Comparison of ENCODE assay signal across 15 cellular contexts in genomic region chrX:18422325-18422724, GRCh38. TPM values are rescaled to one million over a fixed set of nuclear protein-coding genes. Genes with fewer than 3 reads are reported as not detected.
DNase-seq lines count a peak whose midpoint lies in the region; ATAC-seq and TF ChIP-seq lines count a peak whose summit lies in the region.
"Had no signal": no experiment of that assay in that cellular context is flagged by ENCODE, and none has a peak within 500 bp of the region (broad histone marks: within the 10 kb centered on the region; RNA-seq: fewer than 3 reads in every experiment).

No MANE protein-coding gene starts in this region.

- H3K27ac Mint-ChIP-seq in glutamatergic neuron (ENCODE audit: unreplicated experiment), result no peak overlapping the region
- H3K27ac Mint-ChIP-seq in activated CD4-positive, alpha-beta T cell treated with anti-CD3 and anti-CD28 coated beads, Interleukin-2, amount 10 ng/mL, durations not matched to agents 24 days and 14 days, result no peak overlapping the region
- H3K27ac Mint-ChIP-seq: activated naive CD4-positive, alpha-beta T cell treated with anti-CD3 and anti-CD28 coated beads, Interleukin-2, amount 50 U/mL, for 72 hours had no signal

- ATAC-seq in HG02623 (IDR thresholded peaks at IDR 0.05; ENCODE audit: unreplicated experiment), result no peak
- ATAC-seq: activated naive CD4-positive, alpha-beta T cell treated with anti-CD3 and anti-CD28 coated beads, Interleukin-2, amount 50 U/mL, for 72 hours had no signal

- H3K9me3 ChIP-seq in AG04450 (ENCODE audit: control insufficient read depth, insufficient read depth, low read length) (no peaks in the 10 kb centered on the region), HEK293 (ENCODE audit: control insufficient read depth, insufficient read depth, low read depth, low read length) (no peaks in the 10 kb centered on the region)

- no peaks in the 10 kb centered on the region for H3K36me3 ChIP-seq in HEK293 (ENCODE audit: control insufficient read depth in 2 of 2, insufficient read depth in 1 of 2, low read length in 2 of 2)

- H3K4me3 ChIP-seq in AG04450 (ENCODE audit: low read depth, low read length) (no peak overlapping the region), HEK293 (ENCODE audit: low read depth, low read length) (no peak overlapping the region)
- H3K4me3 ChIP-seq: lung had no signal

- peaks cover 8% of the 10 kb centered on the region for H3K27me3 Mint-ChIP-seq in glutamatergic neuron (ENCODE audit: unreplicated experiment)
- peaks cover 16% of the 10 kb centered on the region for H3K27me3 Mint-ChIP-seq in activated CD4-positive, alpha-beta T cell treated with anti-CD3 and anti-CD28 coated beads, Interleukin-2, amount 10 ng/mL, durations not matched to agents 24 days and 14 days

- in situ Hi-C loops in KBM-7 (cut with MboI; ENCODE audit: low pct_unique_long_range_greater_than_20kb, low sequenced_read_pairs), result no loop called here

- CTCF ChIA-PET in AG04450 (lab: Charles Lee), result no interaction called here
- CTCF ChIA-PET in HEK293 (lab: Yijun Ruan, JAX), result no interaction called here

- peaks cover 5% of the 10 kb centered on the region for H3K4me1 Mint-ChIP-seq in glutamatergic neuron (ENCODE audit: low read depth, unreplicated experiment)
- peaks cover 9% of the 10 kb centered on the region for H3K4me1 Mint-ChIP-seq in activated CD4-positive, alpha-beta T cell treated with anti-CD3 and anti-CD28 coated beads, Interleukin-2, amount 10 ng/mL, durations not matched to agents 24 days and 14 days

- H3K27ac ChIP-seq in AG04450 (ENCODE audit: low read depth, low read length) (peak overlapping the region; percentile 75), HEK293 (ENCODE audit: extremely low read depth, low read depth, low read length) (no peak overlapping the region)
- H3K27ac ChIP-seq: C4-2B had no signal

- intact Hi-C loops in activated CD4-positive, alpha-beta T cell treated with anti-CD3 and anti-CD28 coated beads, Interleukin-2, amount 10 ng/mL, durations not matched to agents 24 days and 14 days (cut with micrococcal nuclease), result no loop called here

- peak overlapping the region; percentile 38 for H3K4me3 Mint-ChIP-seq in glutamatergic neuron (ENCODE audit: unreplicated experiment)
- no peak overlapping the region for H3K4me3 Mint-ChIP-seq in activated CD4-positive, alpha-beta T cell treated with anti-CD3 and anti-CD28 coated beads, Interleukin-2, amount 10 ng/mL, durations not matched to agents 24 days and 14 days

- no peaks in the 10 kb centered on the region for H3K27me3 ChIP-seq in AG04450 (ENCODE audit: control insufficient read depth, insufficient read depth, low read length)

- no peaks in the 10 kb centered on the region for H3K36me3 Mint-ChIP-seq in glutamatergic neuron (ENCODE audit: unreplicated experiment)
- no peaks in the 10 kb centered on the region for H3K36me3 Mint-ChIP-seq in activated CD4-positive, alpha-beta T cell treated with anti-CD3 and anti-CD28 coated beads, Interleukin-2, amount 10 ng/mL, durations not matched to agents 24 days and 14 days (ENCODE audit: low read depth)
- H3K36me3 Mint-ChIP-seq: activated naive CD4-positive, alpha-beta T cell treated with anti-CD3 and anti-CD28 coated beads, Interleukin-2, amount 50 U/mL, for 72 hours had no signal

- peaks cover 5% of the 10 kb centered on the region for H3K9me3 Mint-ChIP-seq in glutamatergic neuron (ENCODE audit: unreplicated experiment)
- H3K9me3 Mint-ChIP-seq in activated CD4-positive, alpha-beta T cell treated with anti-CD3 and anti-CD28 coated beads, Interleukin-2, amount 10 ng/mL, durations not matched to agents 24 days and 14 days, result no peaks in the 10 kb centered on the region
- H3K9me3 Mint-ChIP-seq: activated naive CD4-positive, alpha-beta T cell treated with anti-CD3 and anti-CD28 coated beads, Interleukin-2, amount 50 U/mL, for 72 hours had no signal

- H3K4me1 ChIP-seq in HEK293 (ENCODE audit: control insufficient read depth, insufficient read depth, low read length), result no peaks in the 10 kb centered on the region

- POLR2A ChIA-PET in AG04450 (lab: Yijun Ruan, JAX), result no interaction called here
- POLR2A ChIA-PET in HEK293 (lab: Yijun Ruan, JAX), result no interaction called here

- TF ChIP-seq CTCF in AG04450 (IDR thresholded peaks at IDR 0.05; ENCODE audit: low read depth, low read length) (peak; percentile 18; the same call in 1 of the 2 replicates), HEK293 (tag by site-specific recombination; IDR thresholded peaks at IDR 0.05) (no peak), glutamatergic neuron (IDR thresholded peaks at IDR 0.05; ENCODE audit: partially characterized antibody, unreplicated experiment) (no peak)

- DNase-seq in AG04450 (ENCODE audit: low read depth, low spot score) (peak; percentile 76), astrocyte of the hippocampus (ENCODE audit: low read depth, low spot score) (peak; percentile 48), glutamatergic neuron (no peak), NCI-H2081 (lab: John Stamatoyannopoulos, UW) (no peak), KBM-7 (no peak)
- no peak for DNase-seq in activated CD4-positive, alpha-beta T cell treated with anti-CD3 and anti-CD28 coated beads, Interleukin-2, amount 10 ng/mL, durations not matched to agents 24 days and 14 days
- DNase-seq: hippocampal formation; NCI-H510A treated with DMSO at 0.1 percent for 48 hours; stimulated activated CD4-positive, alpha-beta T cell treated with anti-CD3 and anti-CD28 coated beads, Interleukin-4, amount 100 ng/mL, for 24 hours; stimulated activated naive CD4-positive, alpha-beta T cell had no signal

TF ChIP-seq in HEK293, 187 proteins besides CTCF, POLR2A, EP300 and RAD21:
- no peak for TF ChIP-seq ZNF629 (tag by site-specific recombination; IDR thresholded peaks at IDR 0.05)
- TF ChIP-seq ATF2 (tag by site-specific recombination; IDR thresholded peaks at IDR 0.05; ENCODE audit: low read depth), result peak; percentile 62
- no peak for TF ChIP-seq ZNF580 (tag by site-specific recombination; IDR thresholded peaks at IDR 0.05)
- TF ChIP-seq ZNF311 (tag by site-specific recombination; IDR thresholded peaks at IDR 0.05; ENCODE audit: borderline replicate concordance), result no peak
- no peak for TF ChIP-seq ZIC2 (tag by site-specific recombination; IDR thresholded peaks at IDR 0.05)

RNA-seq across cellular contexts. Expression of gene CDKL5, which starts 3.1 kb away (rescaled TPM):
- 9.6 and 13.3 TPM in 2 replicates for polyA plus RNA-seq in AG04450 (2011; rRNA removed)
- 21.4 and 23.6 TPM in 2 replicates for polyA minus RNA-seq in AG04450 (2011; rRNA and poly(A)+ RNA removed)
- 53.5 TPM for total RNA-seq in glutamatergic neuron (ENCODE audit: unreplicated experiment)
- total RNA-seq in activated CD4-positive, alpha-beta T cell treated with anti-CD3 and anti-CD28 coated beads, Interleukin-2, amount 10 ng/mL, durations not matched to agents 24 days and 14 days, result 0.23 and 0.43 TPM in 2 replicates

Comparison
In these comparisons a context has a peak if more than half of its experiments do, and no peak if none do; other contexts are left out.
1. DNase-seq: peak in AG04450 (single experiment) and astrocyte of the hippocampus (single experiment); none in glutamatergic neuron (single experiment), activated CD4-positive, alpha-beta T cell treated with anti-CD3 and anti-CD28 coated beads, Interleukin-2, amount 10 ng/mL, durations not matched to agents 24 days and 14 days (single experiment), NCI-H2081 (0 of 2) and KBM-7 (single experiment).
2. RNA of gene CDKL5, which starts 3.1 kb away (total RNA-seq): 53.5 TPM in glutamatergic neuron (single experiment); 0.23 to 0.43 TPM in activated CD4-positive, alpha-beta T cell treated with anti-CD3 and anti-CD28 coated beads, Interleukin-2, amount 10 ng/mL, durations not matched to agents 24 days and 14 days; every median in the first group is over 10 times any median in the second.